ENCODE assay signal across 20 cellular contexts in genomic region chr15:68032672-68033071, GRCh38. TPM values are rescaled to one million over a fixed set of nuclear protein-coding genes. Genes with fewer than 3 reads are reported as not detected.
DNase-seq lines count a peak whose midpoint lies in the region; ATAC-seq and TF ChIP-seq lines count a peak whose summit lies in the region.
"Had no signal": no experiment of that assay in that cellular context is flagged by ENCODE, and none has a peak within 500 bp of the region (broad histone marks: within the 10 kb centered on the region; RNA-seq: fewer than 3 reads in every experiment).

No MANE protein-coding gene starts in this region.

- intact Hi-C loops in Right ventricle myocardium inferior (cut with DNase I): no loop called here

- TF ChIP-seq CTCF in GM06990 (IDR thresholded peaks at IDR 0.05; ENCODE audit: insufficient read depth, low read length, poor library complexity, severe bottlenecking): no peak
- no peak for TF ChIP-seq CTCF in GM20000 (IDR thresholded peaks at IDR 0.05; ENCODE audit: extremely low read depth, missing control alignments)

- H3K27me3 ChIP-seq in GM06990 (replicated peaks; ENCODE audit: control insufficient read depth, insufficient read depth, low read length): no peaks in the 10 kb centered on the region
- H3K27me3 ChIP-seq: adrenal gland, neural progenitor cell, vagina had no signal

- H3K36me3 ChIP-seq in GM06990 (ENCODE audit: control insufficient read depth, insufficient read depth, low read length): no peaks in the 10 kb centered on the region
- H3K36me3 ChIP-seq: adrenal gland, neural progenitor cell, vagina, WERI-Rb-1 had no signal

- no peak overlapping the region for H3K27ac ChIP-seq in epithelial cell of prostate
- H3K27ac ChIP-seq: adrenal gland, foreskin keratinocyte, neural progenitor cell, psoas muscle, vagina, WERI-Rb-1 had no signal

- no peak for ATAC-seq in Right ventricle myocardium inferior
- ATAC-seq: foreskin keratinocyte, HCT116, psoas muscle had no signal

- peak; percentile 39 for DNase-seq in GM06990 (ENCODE audit: extremely low read depth, insufficient read length)
- DNase-seq in GM20000 (ENCODE audit: low spot score): peak; percentile 49
- peak; percentile 67 for DNase-seq in NOMO-1 treated with DMSO at 0.1 percent for 48 hours (lab: John Stamatoyannopoulos, UW; ENCODE audit: unreplicated experiment)
- peak; percentile 31 for DNase-seq in epithelial cell of prostate (ENCODE audit: low read depth, low spot score)
- no peak for DNase-seq in Right ventricle myocardium inferior (ENCODE audit: missing footprints)
- no peak for DNase-seq in globus pallidus (ENCODE audit: low spot score)
- DNase-seq in NCI-H1694 treated with DMSO at 0.1 percent for 48 hours (lab: John Stamatoyannopoulos, UW): no peak
- DNase-seq in NCI-H1417 treated with DMSO at 0.1 percent for 48 hours (lab: John Stamatoyannopoulos, UW): no peak
- DNase-seq: adrenal gland; dermis blood vessel endothelial cell; foreskin keratinocyte; NCI-H1436 treated with DMSO at 0.1 percent for 48 hours; psoas muscle; small intestine; stimulated activated CD4-positive, alpha-beta T cell treated with anti-CD3 and anti-CD28 coated beads, Interleukin-4, amount 100 ng/mL, for 1 hour; SW 1271; WERI-Rb-1 had no signal

- H3K4me3 ChIP-seq in GM06990 (replicated peaks; ENCODE audit: low read depth, low read length): no peak overlapping the region
- H3K4me3 ChIP-seq: adrenal gland, neural progenitor cell, psoas muscle, vagina had no signal

RNA-seq across cellular contexts. Expression of gene PIAS1, which starts 21.4 kb away (rescaled TPM):
- total RNA-seq in Right ventricle myocardium inferior: 26.1 TPM

Comparison
In these comparisons a context has a peak if more than half of its experiments do, and no peak if none do; other contexts are left out.
1. DNase-seq: peak in GM06990 (single experiment), GM20000 (single experiment), NOMO-1 treated with DMSO at 0.1 percent for 48 hours (single experiment) and epithelial cell of prostate (single experiment); none in Right ventricle myocardium inferior (single experiment), globus pallidus (single experiment), NCI-H1694 treated with DMSO at 0.1 percent for 48 hours (single experiment) and NCI-H1417 treated with DMSO at 0.1 percent for 48 hours (single experiment).